Comparison of ENCODE assay signal across 8 cellular contexts in genomic region chr1:224333309-224333926, GRCh38. TPM values are rescaled to one million over a fixed set of nuclear protein-coding genes. Genes with fewer than 3 reads are reported as not detected.
DNase-seq lines count a peak whose midpoint lies in the region; ATAC-seq, FAIRE-seq and TF ChIP-seq lines count a peak whose summit lies in the region.

No MANE protein-coding gene starts in this region.

- no peak for TF ChIP-seq POLR2A in heart left ventricle (IDR thresholded peaks at IDR 0.05)

- CTCF ChIA-PET in activated CD4-positive, alpha-beta memory T cell treated with anti-CD3 and anti-CD28 coated beads, Interleukin-2, amount 10 ng/mL, durations not matched to agents 7 days and 5 days (lab: Charles Lee): interaction anchor here (0.6 to 4.7 kb wide), 24 partner anchors 19 to 489 kb away, joined by 3 to 54 read pairs (median 4); partner anchors contain the start of genes CNIH4, DEGS1 and FBXO28

- POLR2A ChIA-PET in activated CD4-positive, alpha-beta memory T cell treated with anti-CD3 and anti-CD28 coated beads, Interleukin-2, amount 10 ng/mL, durations not matched to agents 7 days and 5 days (lab: Charles Lee): interaction anchor here (0.6 to 2.2 kb wide), 10 partner anchors 10 to 487 kb away, joined by 3 to 9 read pairs (median 4); partner anchors contain the start of genes DEGS1 and FBXO28

- H3K4me3 Mint-ChIP-seq in activated CD4-positive, alpha-beta memory T cell treated with anti-CD3 and anti-CD28 coated beads, Interleukin-2, amount 10 ng/mL, durations not matched to agents 7 days and 5 days: peak overlapping the region; percentile 38

- H3K4me1 Mint-ChIP-seq in activated CD4-positive, alpha-beta memory T cell treated with anti-CD3 and anti-CD28 coated beads, Interleukin-2, amount 10 ng/mL, durations not matched to agents 7 days and 5 days: peaks cover 45% of the 10 kb centered on the region

- TF ChIP-seq CTCF in D721Med (IDR thresholded peaks at IDR 0.05; ENCODE audit: insufficient read depth, missing control alignments): peak; percentile 88
- TF ChIP-seq CTCF in heart left ventricle (IDR thresholded peaks at IDR 0.05): peak; percentile 32 to 71 (median 60)

- intact Hi-C loops in heart left ventricle (cut with DNase I): loop anchor here in 7 of 10 donors (1.0 to 10.0 kb wide), 8 partner anchors 149 to 639 kb away; partner anchors contain the start of genes DEGS1 (in 2 of the 7) and FBXO28 (in 1 of the 7)
- intact Hi-C loops in sciatic nerve (cut with DNase I): no loop called here

- H3K9me3 ChIP-seq in heart left ventricle: no peaks in the 10 kb centered on the region

- no peak overlapping the region for H3K4me3 ChIP-seq in heart left ventricle

- WGBS in heart left ventricle, 4 donors: 11 to 21% (median 18%) methylated on average over 3 of the region's 3 CpGs

- no peaks in the 10 kb centered on the region for H3K9me3 Mint-ChIP-seq in activated CD4-positive, alpha-beta memory T cell treated with anti-CD3 and anti-CD28 coated beads, Interleukin-2, amount 10 ng/mL, durations not matched to agents 7 days and 5 days

- H3K27ac ChIP-seq in heart left ventricle: no peak overlapping the region

- ATAC-seq in GM18907 (IDR thresholded peaks at IDR 0.05; ENCODE audit: unreplicated experiment): peak; percentile 53
- ATAC-seq in HG03139 (IDR thresholded peaks at IDR 0.05; ENCODE audit: unreplicated experiment): peak; percentile 46
- ATAC-seq in heart left ventricle: peak in 2 of 4 donors; percentile 39 to 41
- peak; percentile 46 for ATAC-seq in sciatic nerve

- no peaks in the 10 kb centered on the region for H3K36me3 Mint-ChIP-seq in activated CD4-positive, alpha-beta memory T cell treated with anti-CD3 and anti-CD28 coated beads, Interleukin-2, amount 10 ng/mL, durations not matched to agents 7 days and 5 days (ENCODE audit: low read depth)

- no peaks in the 10 kb centered on the region for H3K27me3 Mint-ChIP-seq in activated CD4-positive, alpha-beta memory T cell treated with anti-CD3 and anti-CD28 coated beads, Interleukin-2, amount 10 ng/mL, durations not matched to agents 7 days and 5 days

- peaks cover 0 to 23% (median 14%) of the 10 kb centered on the region in 12 donors for H3K4me1 ChIP-seq in heart left ventricle

- peaks cover 0 to 2% (median 0%) of the 10 kb centered on the region in 9 donors for H3K27me3 ChIP-seq in heart left ventricle

- H3K27ac Mint-ChIP-seq in activated CD4-positive, alpha-beta memory T cell treated with anti-CD3 and anti-CD28 coated beads, Interleukin-2, amount 10 ng/mL, durations not matched to agents 7 days and 5 days: peak overlapping the region; percentile 91

- DNase-seq in D721Med (ENCODE audit: insufficient read length, low spot score): no peak
- DNase-seq in NCI-H2171 treated with DMSO at 0.1 percent for 48 hours (lab: John Stamatoyannopoulos, UW): peak; percentile 73
- peak; percentile 38 for DNase-seq in activated CD4-positive, alpha-beta memory T cell treated with anti-CD3 and anti-CD28 coated beads, Interleukin-2, amount 10 ng/mL, durations not matched to agents 7 days and 5 days
- DNase-seq in heart left ventricle: no peak
- DNase-seq in sciatic nerve (ENCODE audit: low spot score): no peak
- DNase-seq in effector CD4-positive, alpha-beta T cell: no peak

- H3K36me3 ChIP-seq in heart left ventricle: no peaks in the 10 kb centered on the region

- peak; percentile 97 for FAIRE-seq in D721Med (lab: Jason Lieb, UNC)

RNA-seq across cellular contexts. Expression of gene NVL, which starts 3.4 kb away (rescaled TPM):
- total RNA-seq in activated CD4-positive, alpha-beta memory T cell treated with anti-CD3 and anti-CD28 coated beads, Interleukin-2, amount 10 ng/mL, durations not matched to agents 7 days and 5 days: 10 to 100 TPM; 38.8 to 45.6 TPM
- total RNA-seq in heart left ventricle (10 to 100 TPM in 2 of 9 donors, 1 to 10 TPM in 7; 4.8 to 14.8 (median 8.7) TPM), sciatic nerve (30.4 TPM)
- polyA plus RNA-seq in heart left ventricle: 10 to 100 TPM; 11.8 to 14.1 TPM

RNA-seq across cellular contexts. Expression of gene CNIH4, which starts 23.3 kb away (rescaled TPM):
- total RNA-seq in activated CD4-positive, alpha-beta memory T cell treated with anti-CD3 and anti-CD28 coated beads, Interleukin-2, amount 10 ng/mL, durations not matched to agents 7 days and 5 days: 10 to 100 TPM; 48.6 to 52.1 TPM
- 10 to 100 TPM; 15.7 to 48.6 (median 31.2) TPM for total RNA-seq in heart left ventricle
- 10 to 100 TPM; 52.2 to 84.6 TPM for polyA plus RNA-seq in heart left ventricle
- total RNA-seq in sciatic nerve: 51.3 TPM

Comparison
In these comparisons a context has a peak if more than half of its experiments do, and no peak if none do; other contexts are left out.
1. DNase-seq: peak in NCI-H2171 treated with DMSO at 0.1 percent for 48 hours (single experiment) and activated CD4-positive, alpha-beta memory T cell treated with anti-CD3 and anti-CD28 coated beads, Interleukin-2, amount 10 ng/mL, durations not matched to agents 7 days and 5 days (single experiment); none in D721Med (single experiment), heart left ventricle (0 of 5), sciatic nerve (single experiment) and effector CD4-positive, alpha-beta T cell (single experiment).